15 cellular contexts compared by ENCODE assay signal in genomic region chr12:115000038-115000437, GRCh38.
DNase-seq lines count a peak whose midpoint lies in the region; ATAC-seq and TF ChIP-seq lines count a peak whose summit lies in the region.
"Had no signal": no experiment of that assay in that cellular context is flagged by ENCODE, and none has a peak within 500 bp of the region (broad histone marks: within the 10 kb centered on the region; RNA-seq: fewer than 3 reads in every experiment).

No MANE protein-coding gene starts in this region.

- no peak overlapping the region for H3K4me3 Mint-ChIP-seq in activated CD8-positive, alpha-beta T cell treated with anti-CD3 and anti-CD28 coated beads for 36 hours

- no peak for TF ChIP-seq CTCF in kidney epithelial cell (IDR thresholded peaks at IDR 0.05; ENCODE audit: insufficient read depth, low read length, poor library complexity, severe bottlenecking)
- no peak for TF ChIP-seq CTCF in activated CD8-positive, alpha-beta T cell treated with anti-CD3 and anti-CD28 coated beads for 36 hours (IDR thresholded peaks at IDR 0.05)

- no peak for ATAC-seq in activated CD8-positive, alpha-beta T cell treated with anti-CD3 and anti-CD28 coated beads for 36 hours
- no peak for ATAC-seq in HG03159 (IDR thresholded peaks at IDR 0.05; ENCODE audit: unreplicated experiment)
- ATAC-seq: left cardiac atrium had no signal

- no peaks in the 10 kb centered on the region for H3K36me3 Mint-ChIP-seq in activated CD8-positive, alpha-beta T cell treated with anti-CD3 and anti-CD28 coated beads for 36 hours (ENCODE audit: low read depth)

- no peak overlapping the region for H3K27ac Mint-ChIP-seq in activated CD8-positive, alpha-beta T cell treated with anti-CD3 and anti-CD28 coated beads for 36 hours

- POLR2A ChIA-PET in activated CD8-positive, alpha-beta T cell treated with anti-CD3 and anti-CD28 coated beads for 36 hours (lab: Charles Lee), result no interaction called here

- H3K4me1 Mint-ChIP-seq in activated CD8-positive, alpha-beta T cell treated with anti-CD3 and anti-CD28 coated beads for 36 hours (ENCODE audit: low read depth), result no peaks in the 10 kb centered on the region

- DNase-seq in EH (ENCODE audit: low read depth) (peak; percentile 53), HT-29 (ENCODE audit: low spot score) (peak; percentile 50), SJSA1 (ENCODE audit: low read depth in 1 of 2, low spot score in 2 of 2) (peak; percentile 80 to 83), kidney epithelial cell (ENCODE audit: low read depth) (peak; percentile 35), NCI-H2081 (lab: John Stamatoyannopoulos, UW) (no peak)
- no peak for DNase-seq in activated CD8-positive, alpha-beta T cell treated with anti-CD3 and anti-CD28 coated beads for 36 hours
- no peak for DNase-seq in activated CD8-positive, alpha-beta memory T cell treated with anti-CD3 and anti-CD28 coated beads, Interleukin-2, amount 50 U/mL, for 4 hours
- DNase-seq: left cardiac atrium, NCI-H2227 treated with DMSO at 0.1 percent for 48 hours, thyroid gland had no signal

- H3K9me3 ChIP-seq in SJSA1 (replicated peaks), result peaks cover 4% of the 10 kb centered on the region
- H3K9me3 ChIP-seq: ascending aorta, esophagus muscularis mucosa, HAP-1, pancreas, thyroid gland had no signal

- H3K27ac ChIP-seq in SJSA1, result peak overlapping the region; percentile 60
- H3K27ac ChIP-seq: ascending aorta, esophagus muscularis mucosa, pancreas, thyroid gland had no signal

- H3K9me3 Mint-ChIP-seq in activated CD8-positive, alpha-beta T cell treated with anti-CD3 and anti-CD28 coated beads for 36 hours, result peaks cover 2% of the 10 kb centered on the region

- CTCF ChIA-PET in activated CD8-positive, alpha-beta T cell treated with anti-CD3 and anti-CD28 coated beads for 36 hours (lab: Charles Lee), result no interaction called here

- H3K27me3 ChIP-seq in SJSA1 (replicated peaks), result no peaks in the 10 kb centered on the region
- no peaks in the 10 kb centered on the region for H3K27me3 ChIP-seq in kidney epithelial cell (ENCODE audit: control insufficient read depth, insufficient read depth, low read length)
- H3K27me3 ChIP-seq: ascending aorta, esophagus muscularis mucosa, pancreas, thyroid gland had no signal

- H3K27me3 Mint-ChIP-seq in activated CD8-positive, alpha-beta T cell treated with anti-CD3 and anti-CD28 coated beads for 36 hours, result peaks cover 4% of the 10 kb centered on the region

- H3K4me1 ChIP-seq in SJSA1 (replicated peaks), result peaks cover 41% of the 10 kb centered on the region
- H3K4me1 ChIP-seq: ascending aorta, esophagus muscularis mucosa, HAP-1, pancreas had no signal

- intact Hi-C loops in activated CD8-positive, alpha-beta T cell treated with anti-CD3 and anti-CD28 coated beads for 36 hours (cut with micrococcal nuclease), result no loop called here

- H3K4me3 ChIP-seq in SJSA1 (no peak overlapping the region), kidney epithelial cell (ENCODE audit: low read depth, low read length) (no peak overlapping the region)
- H3K4me3 ChIP-seq: ascending aorta, esophagus muscularis mucosa, HAP-1, pancreas, thyroid gland had no signal

- H3K36me3 ChIP-seq in SJSA1, result no peaks in the 10 kb centered on the region
- H3K36me3 ChIP-seq in kidney epithelial cell (ENCODE audit: control insufficient read depth, insufficient read depth, low read length), result no peaks in the 10 kb centered on the region
- H3K36me3 ChIP-seq: ascending aorta, esophagus muscularis mucosa, HAP-1, pancreas, thyroid gland had no signal

Comparison
In these comparisons a context has a peak if more than half of its experiments do, and no peak if none do; other contexts are left out.
1. DNase-seq: peak in EH (single experiment), HT-29 (single experiment), SJSA1 (2 of 2) and kidney epithelial cell (single experiment); none in activated CD8-positive, alpha-beta T cell treated with anti-CD3 and anti-CD28 coated beads for 36 hours (single experiment), activated CD8-positive, alpha-beta memory T cell treated with anti-CD3 and anti-CD28 coated beads, Interleukin-2, amount 50 U/mL, for 4 hours (single experiment) and NCI-H2081 (0 of 2).